ENCODE assay signal across 1 cellular context in the genomic region with DNA sequence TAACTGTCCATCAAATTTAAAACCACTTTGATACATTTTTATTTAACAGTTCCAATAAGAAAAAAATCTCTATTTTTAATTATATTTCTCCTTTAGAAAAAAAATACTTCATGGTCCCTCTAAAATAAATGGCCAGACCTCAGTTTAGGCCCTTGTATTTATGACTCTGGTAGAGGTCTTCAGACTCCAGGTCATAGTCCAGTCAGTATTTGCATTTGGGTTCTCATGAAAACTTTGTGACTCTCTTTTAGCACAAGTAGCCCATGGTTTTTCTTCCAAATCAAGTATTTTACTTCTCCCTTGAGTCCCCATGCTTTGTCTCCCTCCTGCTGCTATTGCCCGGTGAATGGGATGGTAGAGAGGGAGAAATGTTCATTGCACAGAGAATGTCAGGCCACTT.
TF ChIP-seq lines count a peak whose summit lies in the region.

No MANE protein-coding gene starts in this region.

TF ChIP-seq in HepG2, 621 proteins besides CTCF, POLR2A, EP300 and RAD21:
- no peak for TF ChIP-seq GFI1 (CRISPR knock-in tag; IDR thresholded peaks at IDR 0.05; ENCODE audit: borderline replicate concordance)
- peak; percentile 31; the same call in 1 of the 2 replicates for TF ChIP-seq NCOR1 (IDR thresholded peaks at IDR 0.05; ENCODE audit: borderline replicate concordance, low read length)
- peak; percentile 55 for TF ChIP-seq HNF4A (CRISPR knock-in tag; IDR thresholded peaks at IDR 0.05)
